33 cellular contexts compared by ENCODE assay signal in the genomic region with DNA sequence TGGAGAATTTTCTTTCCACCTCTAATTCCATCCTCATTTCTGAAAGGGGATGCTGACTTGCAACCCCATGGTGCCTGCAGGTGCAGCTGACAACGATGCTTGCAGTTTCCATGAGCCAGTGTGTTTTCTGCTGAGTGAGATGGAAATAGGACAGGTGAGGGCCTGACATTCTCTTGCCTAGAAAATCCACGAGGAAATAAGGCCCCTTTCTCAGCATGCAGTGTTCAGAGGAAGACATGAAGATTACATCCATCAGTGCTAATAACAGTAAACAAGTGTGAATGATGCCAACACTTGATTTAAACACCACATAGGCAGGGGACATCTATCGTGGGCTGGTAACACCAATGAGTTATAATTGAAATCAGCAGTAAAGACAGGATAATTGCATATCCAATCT.
"Had no signal": no experiment of that assay in that cellular context is flagged by ENCODE, and none has a peak within 500 bp of the region (broad histone marks: within the 10 kb centered on the region; RNA-seq: fewer than 3 reads in every experiment).

No MANE protein-coding gene starts in this region.

- H3K27ac Mint-ChIP-seq: activated B cell treated with CpG ODN at 0.5 μM for 24 hours; activated CD8-positive, alpha-beta memory T cell treated with anti-CD3 and anti-CD28 coated beads, Interleukin-2, amount 10 ng/mL, durations not matched to agents 7 days and 5 days; activated CD8-positive, alpha-beta T cell treated with anti-CD3 and anti-CD28 coated beads for 36 hours; activated naive CD4-positive, alpha-beta T cell treated with anti-CD3 and anti-CD28 coated beads for 36 hours; activated naive CD4-positive, alpha-beta T cell treated with anti-CD3 and anti-CD28 coated beads, Interleukin-2, amount 50 U/mL, for 24 hours; activated naive CD8-positive, alpha-beta T cell treated with anti-CD3 and anti-CD28 coated beads for 36 hours; activated naive CD8-positive, alpha-beta T cell treated with anti-CD3 and anti-CD28 coated beads, Interleukin-2, amount 50 U/mL, for 24 hours; activated T-helper 1 cell treated with anti-CD3 and anti-CD28 coated beads, Interleukin-12 subunit alpha, Interleukin-12 subunit beta, Interleukin-2, Interleukin-4 antibody, amounts not matched to agents 30 ng/mL and 10 ng/mL and 1 ng/mL, durations not matched to agents 14 hours and 24 hours and 36 hours; activated T-helper 2 cell treated with anti-CD3 and anti-CD28 coated beads, Interferon-gamma antibody, Interleukin-2, Interleukin-4, amounts not matched to agents 10 μg/mL and 5 μg/mL and 100 μg/mL, durations not matched to agents 14 hours and 24 hours and 36 hours; endodermal cell; T-helper 17 cell; T-helper 2 cell treated with Interferon-gamma antibody and Interleukin-4, amounts not matched to agents 5 μg/mL and 100 μg/mL, for 36 hours had no signal

- H3K27me3 Mint-ChIP-seq: activated B cell treated with CpG ODN at 0.5 μM for 24 hours; activated CD8-positive, alpha-beta memory T cell treated with anti-CD3 and anti-CD28 coated beads, Interleukin-2, amount 10 ng/mL, durations not matched to agents 7 days and 5 days; activated CD8-positive, alpha-beta T cell treated with anti-CD3 and anti-CD28 coated beads for 36 hours; activated naive CD4-positive, alpha-beta T cell treated with anti-CD3 and anti-CD28 coated beads, Interleukin-2, amount 50 U/mL, for 24 hours; activated naive CD8-positive, alpha-beta T cell treated with anti-CD3 and anti-CD28 coated beads for 36 hours; activated naive CD8-positive, alpha-beta T cell treated with anti-CD3 and anti-CD28 coated beads, Interleukin-2, amount 50 U/mL, for 24 hours; T-helper 17 cell had no signal

- H3K36me3 Mint-ChIP-seq: activated CD8-positive, alpha-beta memory T cell treated with anti-CD3 and anti-CD28 coated beads, Interleukin-2, amount 10 ng/mL, durations not matched to agents 7 days and 5 days; activated naive CD4-positive, alpha-beta T cell treated with anti-CD3 and anti-CD28 coated beads, Interleukin-2, amount 50 U/mL, for 24 hours; activated naive CD8-positive, alpha-beta T cell treated with anti-CD3 and anti-CD28 coated beads for 36 hours had no signal

- H3K4me1 Mint-ChIP-seq: activated B cell treated with CpG ODN at 0.5 μM for 24 hours; activated CD8-positive, alpha-beta memory T cell treated with anti-CD3 and anti-CD28 coated beads, Interleukin-2, amount 10 ng/mL, durations not matched to agents 7 days and 5 days; activated naive CD4-positive, alpha-beta T cell treated with anti-CD3 and anti-CD28 coated beads, Interleukin-2, amount 50 U/mL, for 24 hours; activated naive CD8-positive, alpha-beta T cell treated with anti-CD3 and anti-CD28 coated beads for 36 hours; activated naive CD8-positive, alpha-beta T cell treated with anti-CD3 and anti-CD28 coated beads, Interleukin-2, amount 50 U/mL, for 24 hours; T-helper 17 cell had no signal

- FAIRE-seq: frontal cortex had no signal

- H3K9me3 Mint-ChIP-seq: activated B cell treated with CpG ODN at 0.5 μM for 24 hours; activated CD8-positive, alpha-beta T cell treated with anti-CD3 and anti-CD28 coated beads for 36 hours; activated naive CD4-positive, alpha-beta T cell treated with anti-CD3 and anti-CD28 coated beads for 36 hours; activated naive CD4-positive, alpha-beta T cell treated with anti-CD3 and anti-CD28 coated beads, Interleukin-2, amount 50 U/mL, for 24 hours; activated naive CD8-positive, alpha-beta T cell treated with anti-CD3 and anti-CD28 coated beads for 36 hours; activated naive CD8-positive, alpha-beta T cell treated with anti-CD3 and anti-CD28 coated beads, Interleukin-2, amount 50 U/mL, for 24 hours; activated T-helper 1 cell treated with anti-CD3 and anti-CD28 coated beads, Interleukin-12 subunit alpha, Interleukin-12 subunit beta, Interleukin-2, Interleukin-4 antibody, amounts not matched to agents 30 ng/mL and 10 ng/mL and 1 ng/mL, durations not matched to agents 14 hours and 24 hours and 36 hours; activated T-helper 2 cell treated with anti-CD3 and anti-CD28 coated beads, Interferon-gamma antibody, Interleukin-2, Interleukin-4, amounts not matched to agents 10 μg/mL and 5 μg/mL and 100 μg/mL, durations not matched to agents 14 hours and 24 hours and 36 hours; endodermal cell; T-helper 2 cell treated with Interferon-gamma antibody and Interleukin-4, amounts not matched to agents 5 μg/mL and 100 μg/mL, for 36 hours had no signal

- DNase-seq: activated B cell treated with CpG ODN at 0.5 μM for 24 hours; activated CD4-positive, alpha-beta T cell treated with anti-CD3 and anti-CD28 coated beads for 48 hours; activated CD4-positive, alpha-beta T cell treated with anti-CD3 and anti-CD28 coated beads, Interleukin-2, amount 50 U/mL, for 1 hour; activated CD4-positive, alpha-beta T cell treated with anti-CD3 and anti-CD28 coated beads, Interleukin-2, amount 50 U/mL, for 48 hours; activated CD8-positive, alpha-beta memory T cell treated with anti-CD3 and anti-CD28 coated beads, Interleukin-2, amount 10 ng/mL, durations not matched to agents 7 days and 5 days; activated CD8-positive, alpha-beta memory T cell treated with anti-CD3 and anti-CD28 coated beads, Interleukin-2, amount 50 U/mL, for 4 hours; activated CD8-positive, alpha-beta T cell treated with anti-CD3 and anti-CD28 coated beads for 36 hours; activated effector memory CD4-positive, alpha-beta T cell treated with anti-CD3 and anti-CD28 coated beads, Interleukin-2, amount 50 U/mL, for 16 hours; activated naive CD4-positive, alpha-beta T cell treated with anti-CD3 and anti-CD28 coated beads for 36 hours; activated naive CD8-positive, alpha-beta T cell treated with anti-CD3 and anti-CD28 coated beads for 36 hours; activated naive CD8-positive, alpha-beta T cell treated with anti-CD3 and anti-CD28 coated beads, Interleukin-2, amount 50 U/mL, for 24 hours; activated T-cell treated with anti-CD3 and anti-CD28 coated beads, Interleukin-2, amount 50 U/mL, for 1 hour; activated T-cell treated with anti-CD3 and anti-CD28 coated beads, Interleukin-2, amount 50 U/mL, for 48 hours; adrenal gland; amygdala; aorta; body of pancreas; central memory CD4-positive, alpha-beta T cell; cerebellar nuclear complex; colonic mucosa; dorsolateral prefrontal cortex; effector memory CD4-positive, alpha-beta T cell; endodermal cell; foreskin fibroblast; head of caudate nucleus; T-helper 17 cell; T1000; WERI-Rb-1 had no signal

- H3K4me3 Mint-ChIP-seq: activated B cell treated with CpG ODN at 0.5 μM for 24 hours; activated CD8-positive, alpha-beta memory T cell treated with anti-CD3 and anti-CD28 coated beads, Interleukin-2, amount 10 ng/mL, durations not matched to agents 7 days and 5 days; activated CD8-positive, alpha-beta T cell treated with anti-CD3 and anti-CD28 coated beads for 36 hours; activated naive CD4-positive, alpha-beta T cell treated with anti-CD3 and anti-CD28 coated beads for 36 hours; activated naive CD4-positive, alpha-beta T cell treated with anti-CD3 and anti-CD28 coated beads, Interleukin-2, amount 50 U/mL, for 24 hours; activated naive CD8-positive, alpha-beta T cell treated with anti-CD3 and anti-CD28 coated beads for 36 hours; activated naive CD8-positive, alpha-beta T cell treated with anti-CD3 and anti-CD28 coated beads, Interleukin-2, amount 50 U/mL, for 24 hours; activated T-helper 1 cell treated with anti-CD3 and anti-CD28 coated beads, Interleukin-12 subunit alpha, Interleukin-12 subunit beta, Interleukin-2, Interleukin-4 antibody, amounts not matched to agents 30 ng/mL and 10 ng/mL and 1 ng/mL, durations not matched to agents 14 hours and 24 hours and 36 hours; endodermal cell; T-helper 17 cell; T-helper 2 cell treated with Interferon-gamma antibody and Interleukin-4, amounts not matched to agents 5 μg/mL and 100 μg/mL, for 36 hours had no signal
